In genomic region chr2:44937688-44938240, GRCh38 we compare ENCODE assay signal across 10 cellular contexts. TPM values are rescaled to one million over a fixed set of nuclear protein-coding genes. Genes with fewer than 3 reads are reported as not detected.
DNase-seq lines count a peak whose midpoint lies in the region; ATAC-seq and TF ChIP-seq lines count a peak whose summit lies in the region.
"Had no signal": no experiment of that assay in that cellular context is flagged by ENCODE, and none has a peak within 500 bp of the region (broad histone marks: within the 10 kb centered on the region; RNA-seq: fewer than 3 reads in every experiment).

No MANE protein-coding gene starts in this region.

- no peak overlapping the region for H3K27ac Mint-ChIP-seq in stimulated activated naive CD8-positive, alpha-beta T cell treated with anti-CD3 and anti-CD28 coated beads, Interleukin-15, amount 100 ng/mL, for 72 hours

- peaks cover 99% of the 10 kb centered on the region for H3K27me3 Mint-ChIP-seq in stimulated activated naive CD8-positive, alpha-beta T cell treated with anti-CD3 and anti-CD28 coated beads, Interleukin-15, amount 100 ng/mL, for 72 hours

- H2AFZ ChIP-seq in OCI-LY7 (ENCODE audit: low read length) = no peak overlapping the region

- H3K4me1 ChIP-seq in esophagus muscularis mucosa (peaks cover 38 to 95% (median 76%) of the 10 kb centered on the region in 4 donors), OCI-LY7 (ENCODE audit: insufficient read depth, low read length, poor library complexity, severe bottlenecking) (no peaks in the 10 kb centered on the region)

- ATAC-seq in stimulated activated naive CD8-positive, alpha-beta T cell treated with anti-CD3 and anti-CD28 coated beads, Interleukin-15, amount 100 ng/mL, for 72 hours = peak; percentile 44

- no peaks in the 10 kb centered on the region for H4K20me1 ChIP-seq in OCI-LY7 (ENCODE audit: insufficient read depth, low read length)

- POLR2A ChIA-PET in OCI-LY7 (lab: Charles Lee) = no interaction called here

- H3K9me3 Mint-ChIP-seq in stimulated activated naive CD8-positive, alpha-beta T cell treated with anti-CD3 and anti-CD28 coated beads, Interleukin-15, amount 100 ng/mL, for 72 hours = no peaks in the 10 kb centered on the region

- BruUV-seq in OCI-LY7 (replicated peaks; lab: Mats Ljungman, UMichigan) = no TSS peak

- H3K9me3 ChIP-seq in esophagus muscularis mucosa (no peaks in the 10 kb centered on the region), OCI-LY7 (ENCODE audit: low read length) (no peaks in the 10 kb centered on the region)

- WGBS in esophagus muscularis mucosa = 5% methylated on average over 17 of the region's 35 CpGs

- no peak for TF ChIP-seq POLR2A in esophagus muscularis mucosa (IDR thresholded peaks at IDR 0.05; ENCODE audit: low read depth)

- CTCF ChIA-PET in OCI-LY7 (lab: Charles Lee; ENCODE audit: unreplicated experiment) = no interaction called here

- H3K4me1 Mint-ChIP-seq in stimulated activated naive CD8-positive, alpha-beta T cell treated with anti-CD3 and anti-CD28 coated beads, Interleukin-15, amount 100 ng/mL, for 72 hours = peaks cover 91% of the 10 kb centered on the region

- intact Hi-C loops in esophagus muscularis mucosa (cut with DNase I) = no loop called here
- intact Hi-C loops in OCI-LY7 (cut with micrococcal nuclease; ENCODE audit: unreplicated experiment) = no loop called here

- H3K27ac ChIP-seq in esophagus muscularis mucosa (replicated peaks in 1 of 4) = no peak overlapping the region
- H3K27ac ChIP-seq in OCI-LY7 (ENCODE audit: low read depth, low read length, poor library complexity, severe bottlenecking) = no peak overlapping the region

- H3K36me3 ChIP-seq in esophagus muscularis mucosa (no peaks in the 10 kb centered on the region), OCI-LY7 (ENCODE audit: insufficient read depth, low read length) (no peaks in the 10 kb centered on the region)

- no peak for TF ChIP-seq EP300 in esophagus muscularis mucosa (IDR thresholded peaks at IDR 0.05)

- H3K4me2 ChIP-seq in OCI-LY7 (ENCODE audit: low read length) = no peak overlapping the region

- peak overlapping the region; percentile 67 to 74 for H3K4me3 Mint-ChIP-seq in stimulated activated naive CD8-positive, alpha-beta T cell treated with anti-CD3 and anti-CD28 coated beads, Interleukin-15, amount 100 ng/mL, for 72 hours

- no peaks in the 10 kb centered on the region for H3K9me2 ChIP-seq in OCI-LY7 (ENCODE audit: insufficient read depth, low read length)

- peak; percentile 55 for DNase-seq in activated effector memory CD4-positive, alpha-beta T cell treated with anti-CD3 and anti-CD28 coated beads, Interleukin-2, amount 50 U/mL, for 16 hours
- DNase-seq in activated effector memory CD4-positive, alpha-beta T cell treated with Interleukin-2 at 50 U/mL for 16 hours = no peak
- DNase-seq in NCI-H2171 treated with DMSO at 0.1 percent for 48 hours (lab: John Stamatoyannopoulos, UW) = peak; percentile 60
- no peak for DNase-seq in esophagus muscularis mucosa (ENCODE audit: extremely low spot score)
- peak in 1 of 2 donors; percentile 53 for DNase-seq in stimulated activated naive CD8-positive, alpha-beta T cell treated with anti-CD3 and anti-CD28 coated beads, Interleukin-15, amount 100 ng/mL, for 72 hours
- DNase-seq in ureter (ENCODE audit: low spot score) = no peak
- DNase-seq in T-helper 9 cell = no peak
- DNase-seq in OCI-LY7 (ENCODE audit: low spot score) = no peak
- DNase-seq: SHP77 treated with DMSO at 0.1 percent for 48 hours had no signal

- no peaks in the 10 kb centered on the region for H3K79me2 ChIP-seq in OCI-LY7 (ENCODE audit: insufficient read depth, low read depth, low read length)

- peaks cover 11 to 100% (median 93%) of the 10 kb centered on the region in 4 donors for H3K27me3 ChIP-seq in esophagus muscularis mucosa

- TF ChIP-seq CTCF in esophagus muscularis mucosa (IDR thresholded peaks at IDR 0.05) = no peak
- TF ChIP-seq CTCF in OCI-LY7 (conservative IDR thresholded peaks at IDR 0.05; ENCODE audit: low read length) = no peak

- H3K4me3 ChIP-seq in esophagus muscularis mucosa (peak overlapping the region in 3 of 4 donors; percentile 5 to 41 (median 21)), OCI-LY7 (ENCODE audit: low read depth, low read length, poor library complexity, severe bottlenecking) (no peak overlapping the region)

RNA-seq across cellular contexts. Expression of gene SIX3, which starts 3.7 kb away (rescaled TPM):
- total RNA-seq in esophagus muscularis mucosa (under 1 TPM; 0.11 to 0.42 (median 0.18) TPM), ureter (not detected), OCI-LY7 (2022) (not detected in 2 replicates)
- total RNA-seq in OCI-LY7 (2014; rRNA removed; shearing (Covaris generic)) = not detected in 2 replicates
- total RNA-seq: kidney epithelial cell had no signal

Comparison
In these comparisons a context has a peak if more than half of its experiments do, and no peak if none do; other contexts are left out.
1. DNase-seq: peak in activated effector memory CD4-positive, alpha-beta T cell treated with anti-CD3 and anti-CD28 coated beads, Interleukin-2, amount 50 U/mL, for 16 hours (single experiment) and NCI-H2171 treated with DMSO at 0.1 percent for 48 hours (single experiment); none in activated effector memory CD4-positive, alpha-beta T cell treated with Interleukin-2 at 50 U/mL for 16 hours (single experiment), esophagus muscularis mucosa (single experiment), ureter (single experiment), T-helper 9 cell (single experiment) and OCI-LY7 (single experiment).